ENCODE assay signal across 14 cellular contexts in genomic region chr16:89741342-89742014, GRCh38. TPM values are rescaled to one million over a fixed set of nuclear protein-coding genes. Genes with fewer than 3 reads are reported as not detected.
DNase-seq lines count a peak whose midpoint lies in the region; ATAC-seq and TF ChIP-seq lines count a peak whose summit lies in the region.
"Had no signal": no experiment of that assay in that cellular context is flagged by ENCODE, and none has a peak within 500 bp of the region (broad histone marks: within the 10 kb centered on the region; RNA-seq: fewer than 3 reads in every experiment).

No MANE protein-coding gene starts in this region.

- no peak overlapping the region for H3K4me3 Mint-ChIP-seq in stimulated activated memory B cell treated with anti-CD40 and anti-IgM and Interleukin-4, amounts not matched to agents 10 μg/mL and 1 μg/mL and 100 μg/mL, for 72 hours

- DNase-seq in activated naive CD4-positive, alpha-beta T cell treated with anti-CD3 and anti-CD28 coated beads, Interleukin-2, amount 50 U/mL, for 72 hours (ENCODE audit: low spot score in 2 of 2), result no peak
- DNase-seq in activated naive CD4-positive, alpha-beta T cell treated with Interleukin-2 at 50 U/mL for 16 hours, result no peak
- no peak for DNase-seq in PC-3
- DNase-seq in erythroblast (lab: John Stamatoyannopoulos, UW), result no peak
- no peak for DNase-seq in stimulated activated naive CD4-positive, alpha-beta T cell treated with Interleukin-2 at 50 U/mL for 16 hours (lab: John Stamatoyannopoulos, UW)
- DNase-seq: DMS79, HCEC 1CT, NCI-H1694, NCI-H524, occipital lobe, small intestine had no signal

- no peaks in the 10 kb centered on the region for H3F3A ChIP-seq in PC-3 (ENCODE audit: low read length, unreplicated experiment)

- no peaks in the 10 kb centered on the region for H4K20me1 ChIP-seq in PC-3 (ENCODE audit: low read length)

- no peak overlapping the region for H2AFZ ChIP-seq in PC-3 (ENCODE audit: low read length)

- no peaks in the 10 kb centered on the region for H3K9me2 ChIP-seq in PC-3 (replicated peaks; ENCODE audit: low read length)

- BruUV-seq in PC-3 (replicated peaks; lab: Mats Ljungman, UMichigan), result no TSS peak

- no peaks in the 10 kb centered on the region for H3K79me2 ChIP-seq in PC-3 (ENCODE audit: low read length)

- intact Hi-C loops in PC-3 (cut with micrococcal nuclease), result no loop called here

- no peak overlapping the region for H3K9ac ChIP-seq in PC-3 (ENCODE audit: low read length)

- peaks cover 22% of the 10 kb centered on the region for H3K4me1 Mint-ChIP-seq in stimulated activated memory B cell treated with anti-CD40 and anti-IgM and Interleukin-4, amounts not matched to agents 10 μg/mL and 1 μg/mL and 100 μg/mL, for 72 hours

- H3K9me3 ChIP-seq in PC-3 (ENCODE audit: low read length) (no peaks in the 10 kb centered on the region), gastroesophageal sphincter (no peaks in the 10 kb centered on the region)

- H3K27me3 Mint-ChIP-seq in stimulated activated memory B cell treated with anti-CD40 and anti-IgM and Interleukin-4, amounts not matched to agents 10 μg/mL and 1 μg/mL and 100 μg/mL, for 72 hours, result no peaks in the 10 kb centered on the region

- CTCF ChIA-PET in PC-3 (lab: Charles Lee), result interaction anchor here (0.8 kb wide), 1 partner anchor 35 kb away, joined by 4 read pairs; no protein-coding TSS in a partner anchor

- H3K27me3 ChIP-seq in PC-3 (ENCODE audit: low read length) (no peaks in the 10 kb centered on the region), gastroesophageal sphincter (no peaks in the 10 kb centered on the region)

- H3K9me3 Mint-ChIP-seq in activated naive CD4-positive, alpha-beta T cell treated with anti-CD3 and anti-CD28 coated beads, Interleukin-2, amount 50 U/mL, for 72 hours, result no peaks in the 10 kb centered on the region
- H3K9me3 Mint-ChIP-seq in stimulated activated memory B cell treated with anti-CD40 and anti-IgM and Interleukin-4, amounts not matched to agents 10 μg/mL and 1 μg/mL and 100 μg/mL, for 72 hours, result no peaks in the 10 kb centered on the region

- TF ChIP-seq CTCF in PC-3 (conservative IDR thresholded peaks at IDR 0.05; ENCODE audit: low read depth, low read length), result no peak
- no peak for TF ChIP-seq CTCF in gastroesophageal sphincter (IDR thresholded peaks at IDR 0.05)

- no peak for TF ChIP-seq EP300 in gastroesophageal sphincter (IDR thresholded peaks at IDR 0.05)

- H3K36me3 ChIP-seq in PC-3 (ENCODE audit: low read depth, low read length) (peaks cover 29% of the 10 kb centered on the region), gastroesophageal sphincter (peaks cover 0 to 47% of the 10 kb centered on the region in 2 donors)

- H3K4me1 ChIP-seq in PC-3 (ENCODE audit: insufficient read depth, low read length), result no peaks in the 10 kb centered on the region
- H3K4me1 ChIP-seq in gastroesophageal sphincter, result no peaks in the 10 kb centered on the region

- TF ChIP-seq POLR2A in erythroblast (IDR thresholded peaks at IDR 0.05; ENCODE audit: low read length), result peak; percentile 22
- TF ChIP-seq POLR2A in gastroesophageal sphincter (IDR thresholded peaks at IDR 0.05), result no peak

- 70 to 81% methylated on average over 4 to 8 of the region's 11 CpGs for WGBS in gastroesophageal sphincter (ENCODE audit: low coverage in 1 of 2), 2 donors

- H3K27ac Mint-ChIP-seq in activated naive CD4-positive, alpha-beta T cell treated with anti-CD3 and anti-CD28 coated beads, Interleukin-2, amount 50 U/mL, for 72 hours, result peak overlapping the region; percentile 6 to 29
- peak overlapping the region; percentile 42 for H3K27ac Mint-ChIP-seq in stimulated activated memory B cell treated with anti-CD40 and anti-IgM and Interleukin-4, amounts not matched to agents 10 μg/mL and 1 μg/mL and 100 μg/mL, for 72 hours

- no peak overlapping the region for H3K4me3 ChIP-seq in PC-3 (ENCODE audit: low read length)
- no peak overlapping the region for H3K4me3 ChIP-seq in gastroesophageal sphincter

- H3K36me3 Mint-ChIP-seq in activated naive CD4-positive, alpha-beta T cell treated with anti-CD3 and anti-CD28 coated beads, Interleukin-2, amount 50 U/mL, for 72 hours, result peaks cover 3 to 30% of the 10 kb centered on the region in 2 donors
- peaks cover 31% of the 10 kb centered on the region for H3K36me3 Mint-ChIP-seq in stimulated activated memory B cell treated with anti-CD40 and anti-IgM and Interleukin-4, amounts not matched to agents 10 μg/mL and 1 μg/mL and 100 μg/mL, for 72 hours

- POLR2A ChIA-PET in PC-3 (lab: Charles Lee; ENCODE audit: unreplicated experiment), result interaction anchor here (0.5 to 0.7 kb wide), 2 partner anchors 29 to 63 kb away, joined by 3 read pairs; no protein-coding TSS in a partner anchor

- no peak overlapping the region for H3K27ac ChIP-seq in PC-3 (ENCODE audit: low read length)
- no peak overlapping the region for H3K27ac ChIP-seq in gastroesophageal sphincter

- no peak overlapping the region for H3K4me2 ChIP-seq in PC-3 (ENCODE audit: low read length)

- peak in 1 of 2 donors; percentile 38 for ATAC-seq in activated naive CD4-positive, alpha-beta T cell treated with anti-CD3 and anti-CD28 coated beads, Interleukin-2, amount 50 U/mL, for 72 hours
- ATAC-seq in PC-3 (0 out of 2 replicates have a peak, but pooled peaks have one; percentile 11), gastroesophageal sphincter (no peak), GM18868 (IDR thresholded peaks at IDR 0.05; ENCODE audit: unreplicated experiment) (no peak)
- ATAC-seq in stimulated activated memory B cell treated with anti-CD40 and anti-IgM and Interleukin-4, amounts not matched to agents 10 μg/mL and 1 μg/mL and 100 μg/mL, for 72 hours, result peak; percentile 81

RNA-seq across cellular contexts. Expression of gene ZNF276, which starts 20.1 kb away (rescaled TPM):
- total RNA-seq in activated naive CD4-positive, alpha-beta T cell treated with anti-CD3 and anti-CD28 coated beads, Interleukin-2, amount 50 U/mL, for 72 hours, result 10 to 100 TPM; 18.1 to 28.3 TPM
- total RNA-seq in PC-3 (2014; rRNA removed) (30.1 and 32.7 TPM in 2 replicates), gastroesophageal sphincter (10 to 100 TPM; 16.7 to 45.8 (median 18.2) TPM)

RNA-seq across cellular contexts. Expression of gene VPS9D1, which starts 20.8 kb away (rescaled TPM):
- 1 to 10 TPM; 2.2 to 2.4 TPM for total RNA-seq in activated naive CD4-positive, alpha-beta T cell treated with anti-CD3 and anti-CD28 coated beads, Interleukin-2, amount 50 U/mL, for 72 hours
- total RNA-seq in PC-3 (2014; rRNA removed), result 4.4 and 6.7 TPM in 2 replicates
- 10 to 100 TPM in 1 of 4 donors, 1 to 10 TPM in 3; 4.4 to 10.1 (median 7.3) TPM for total RNA-seq in gastroesophageal sphincter

RNA-seq across cellular contexts. Expression of gene SPATA2L, which starts 40.0 kb away (rescaled TPM):
- 1 to 10 TPM; 1.3 to 7.0 TPM for total RNA-seq in activated naive CD4-positive, alpha-beta T cell treated with anti-CD3 and anti-CD28 coated beads, Interleukin-2, amount 50 U/mL, for 72 hours
- total RNA-seq in PC-3 (2014; rRNA removed) (12.2 and 21.5 TPM in 2 replicates), gastroesophageal sphincter (10 to 100 TPM in 3 of 4 donors, 1 to 10 TPM in 1; 8.7 to 21.8 (median 13.2) TPM)

RNA-seq across cellular contexts. Expression of gene CDK10, which starts 55.0 kb away (rescaled TPM):
- 100 to 1,000 TPM in 1 of 2 donors, 10 to 100 TPM in 1; 97.3 to 151 TPM for total RNA-seq in activated naive CD4-positive, alpha-beta T cell treated with anti-CD3 and anti-CD28 coated beads, Interleukin-2, amount 50 U/mL, for 72 hours
- total RNA-seq in PC-3 (2014; rRNA removed) (50.0 and 51.1 TPM in 2 replicates), gastroesophageal sphincter (10 to 100 TPM; 24.1 to 44.0 (median 28.9) TPM)

Comparison
In these comparisons a context has a peak if more than half of its experiments do, and no peak if none do; other contexts are left out.
1. ATAC-seq: peak in PC-3 (single experiment) and stimulated activated memory B cell treated with anti-CD40 and anti-IgM and Interleukin-4, amounts not matched to agents 10 μg/mL and 1 μg/mL and 100 μg/mL, for 72 hours (single experiment); none in gastroesophageal sphincter (single experiment) and GM18868 (single experiment).